12 cellular contexts compared by ENCODE assay signal in the genomic region with DNA sequence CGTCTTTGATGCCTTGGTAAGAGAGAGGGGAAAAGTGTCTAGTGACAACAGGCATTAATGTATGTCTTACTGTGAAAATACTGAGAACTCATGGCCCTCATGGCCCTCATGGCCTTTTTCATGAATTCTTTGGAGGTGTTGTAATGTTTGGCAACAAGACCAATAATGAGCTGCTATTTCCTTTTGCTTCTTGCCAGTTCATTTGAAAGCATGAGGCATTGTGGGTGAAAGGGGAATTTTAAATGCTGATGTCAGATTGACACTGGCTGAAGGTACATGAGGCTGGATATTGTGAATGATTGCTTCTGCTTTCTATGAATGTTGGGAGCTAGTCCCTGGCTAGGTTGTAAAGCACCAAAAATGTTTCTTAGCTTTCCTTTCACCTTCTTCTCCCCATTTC.
DNase-seq lines count a peak whose midpoint lies in the region; ATAC-seq, FAIRE-seq and TF ChIP-seq lines count a peak whose summit lies in the region.
"Had no signal": no experiment of that assay in that cellular context is flagged by ENCODE, and none has a peak within 500 bp of the region (broad histone marks: within the 10 kb centered on the region; RNA-seq: fewer than 3 reads in every experiment).

No MANE protein-coding gene starts in this region.

- CTCF ChIA-PET in activated CD8-positive, alpha-beta T cell treated with anti-CD3 and anti-CD28 coated beads for 36 hours (lab: Charles Lee): no interaction called here

- ATAC-seq in activated T-cell treated with anti-CD3 and anti-CD28 coated beads, Interleukin-2, amount 50 U/mL, for 72 hours (replicated peaks in 1 of 2): peak; percentile 45 to 60
- ATAC-seq in activated CD8-positive, alpha-beta T cell treated with anti-CD3 and anti-CD28 coated beads for 36 hours: peak; percentile 17
- peak in 1 of 2 donors; percentile 39 for ATAC-seq in stimulated activated naive B cell treated with anti-CD40 and anti-IgM and Interleukin-4, amounts not matched to agents 10 μg/mL and 1 μg/mL and 100 μg/mL, for 72 hours (replicated peaks)
- no peak for ATAC-seq in HG03378 (IDR thresholded peaks at IDR 0.05; ENCODE audit: unreplicated experiment)
- no peak for ATAC-seq in HG03469 (IDR thresholded peaks at IDR 0.05; ENCODE audit: unreplicated experiment)
- ATAC-seq: gastrocnemius medialis had no signal

- H3K9me3 Mint-ChIP-seq in activated T-cell treated with anti-CD3 and anti-CD28 coated beads, Interleukin-2, amount 50 U/mL, for 72 hours: no peaks in the 10 kb centered on the region
- H3K9me3 Mint-ChIP-seq in activated CD8-positive, alpha-beta T cell treated with anti-CD3 and anti-CD28 coated beads for 36 hours: peaks cover 4% of the 10 kb centered on the region
- peaks cover 0 to 5% of the 10 kb centered on the region in 2 donors for H3K9me3 Mint-ChIP-seq in stimulated activated naive B cell treated with anti-CD40 and anti-IgM and Interleukin-4, amounts not matched to agents 10 μg/mL and 1 μg/mL and 100 μg/mL, for 72 hours

- no peak for TF ChIP-seq CTCF in activated CD8-positive, alpha-beta T cell treated with anti-CD3 and anti-CD28 coated beads for 36 hours (IDR thresholded peaks at IDR 0.05)
- TF ChIP-seq CTCF in fibroblast of pulmonary artery (IDR thresholded peaks at IDR 0.05; ENCODE audit: low read length, missing control alignments): no peak

- peak overlapping the region; percentile 72 for H3K27ac Mint-ChIP-seq in activated T-cell treated with anti-CD3 and anti-CD28 coated beads, Interleukin-2, amount 50 U/mL, for 72 hours
- peak overlapping the region; percentile 77 for H3K27ac Mint-ChIP-seq in activated CD8-positive, alpha-beta T cell treated with anti-CD3 and anti-CD28 coated beads for 36 hours
- peak overlapping the region; percentile 26 for H3K27ac Mint-ChIP-seq in stimulated activated naive B cell treated with anti-CD40 and anti-IgM and Interleukin-4, amounts not matched to agents 10 μg/mL and 1 μg/mL and 100 μg/mL, for 72 hours

- FAIRE-seq in GM19239 (lab: Jason Lieb, UNC): no peak

- H3K4me3 ChIP-seq in fibroblast of pulmonary artery (replicated peaks; ENCODE audit: low read depth, low read length): no peak overlapping the region
- H3K4me3 ChIP-seq: gastrocnemius medialis, HAP-1, sigmoid colon, SK-N-MC had no signal

- H3K4me3 Mint-ChIP-seq in activated T-cell treated with anti-CD3 and anti-CD28 coated beads, Interleukin-2, amount 50 U/mL, for 72 hours: peak overlapping the region in 1 of 2 donors; percentile 0
- H3K4me3 Mint-ChIP-seq in activated CD8-positive, alpha-beta T cell treated with anti-CD3 and anti-CD28 coated beads for 36 hours: no peak overlapping the region
- no peak overlapping the region for H3K4me3 Mint-ChIP-seq in stimulated activated naive B cell treated with anti-CD40 and anti-IgM and Interleukin-4, amounts not matched to agents 10 μg/mL and 1 μg/mL and 100 μg/mL, for 72 hours

- peaks cover 31 to 69% of the 10 kb centered on the region in 2 donors for H3K36me3 Mint-ChIP-seq in activated T-cell treated with anti-CD3 and anti-CD28 coated beads, Interleukin-2, amount 50 U/mL, for 72 hours (ENCODE audit: insufficient read depth in 2 of 2)
- H3K36me3 Mint-ChIP-seq in activated CD8-positive, alpha-beta T cell treated with anti-CD3 and anti-CD28 coated beads for 36 hours (ENCODE audit: low read depth): peaks cover 87% of the 10 kb centered on the region
- H3K36me3 Mint-ChIP-seq in stimulated activated naive B cell treated with anti-CD40 and anti-IgM and Interleukin-4, amounts not matched to agents 10 μg/mL and 1 μg/mL and 100 μg/mL, for 72 hours: peaks cover 81 to 83% of the 10 kb centered on the region in 2 donors

- no peaks in the 10 kb centered on the region for H3K27me3 Mint-ChIP-seq in activated T-cell treated with anti-CD3 and anti-CD28 coated beads, Interleukin-2, amount 50 U/mL, for 72 hours (ENCODE audit: low read depth)
- H3K27me3 Mint-ChIP-seq in activated CD8-positive, alpha-beta T cell treated with anti-CD3 and anti-CD28 coated beads for 36 hours: no peaks in the 10 kb centered on the region
- no peaks in the 10 kb centered on the region for H3K27me3 Mint-ChIP-seq in stimulated activated naive B cell treated with anti-CD40 and anti-IgM and Interleukin-4, amounts not matched to agents 10 μg/mL and 1 μg/mL and 100 μg/mL, for 72 hours

- DNase-seq in activated T-cell treated with anti-CD3 and anti-CD28 coated beads, Interleukin-2, amount 50 U/mL, for 72 hours: peak in 1 of 2 donors; percentile 13
- DNase-seq in activated T-cell treated with anti-CD3 and anti-CD28 coated beads for 4 hours (no peak), fibroblast of pulmonary artery (ENCODE audit: low read depth) (peak; percentile 83), GM19239 (ENCODE audit: insufficient read length, low spot score) (no peak)
- DNase-seq in activated CD8-positive, alpha-beta T cell treated with anti-CD3 and anti-CD28 coated beads for 36 hours: no peak
- DNase-seq in stimulated activated naive B cell treated with anti-CD40 and anti-IgM and Interleukin-4, amounts not matched to agents 10 μg/mL and 1 μg/mL and 100 μg/mL, for 72 hours: no peak
- DNase-seq: gastrocnemius medialis, sigmoid colon had no signal

- POLR2A ChIA-PET in activated CD8-positive, alpha-beta T cell treated with anti-CD3 and anti-CD28 coated beads for 36 hours (lab: Charles Lee): no interaction called here

- intact Hi-C loops in activated CD8-positive, alpha-beta T cell treated with anti-CD3 and anti-CD28 coated beads for 36 hours (cut with micrococcal nuclease): no loop called here

- H3K4me1 Mint-ChIP-seq in activated T-cell treated with anti-CD3 and anti-CD28 coated beads, Interleukin-2, amount 50 U/mL, for 72 hours (ENCODE audit: low read depth): peaks cover 34% of the 10 kb centered on the region
- peaks cover 11% of the 10 kb centered on the region for H3K4me1 Mint-ChIP-seq in activated CD8-positive, alpha-beta T cell treated with anti-CD3 and anti-CD28 coated beads for 36 hours (ENCODE audit: low read depth)
- H3K4me1 Mint-ChIP-seq in stimulated activated naive B cell treated with anti-CD40 and anti-IgM and Interleukin-4, amounts not matched to agents 10 μg/mL and 1 μg/mL and 100 μg/mL, for 72 hours: peaks cover 5% of the 10 kb centered on the region in 2 donors

Comparison
In these comparisons a context has a peak if more than half of its experiments do, and no peak if none do; other contexts are left out.
1. ATAC-seq: peak in activated T-cell treated with anti-CD3 and anti-CD28 coated beads, Interleukin-2, amount 50 U/mL, for 72 hours (2 of 2) and activated CD8-positive, alpha-beta T cell treated with anti-CD3 and anti-CD28 coated beads for 36 hours (single experiment); none in HG03378 (single experiment) and HG03469 (single experiment).
2. H3K27ac Mint-ChIP-seq: peak in every context shown above with its lines; median percentile 77 in activated CD8-positive, alpha-beta T cell treated with anti-CD3 and anti-CD28 coated beads for 36 hours; 72 in activated T-cell treated with anti-CD3 and anti-CD28 coated beads, Interleukin-2, amount 50 U/mL, for 72 hours; 26 in stimulated activated naive B cell treated with anti-CD40 and anti-IgM and Interleukin-4, amounts not matched to agents 10 μg/mL and 1 μg/mL and 100 μg/mL, for 72 hours.